In the genomic region with DNA sequence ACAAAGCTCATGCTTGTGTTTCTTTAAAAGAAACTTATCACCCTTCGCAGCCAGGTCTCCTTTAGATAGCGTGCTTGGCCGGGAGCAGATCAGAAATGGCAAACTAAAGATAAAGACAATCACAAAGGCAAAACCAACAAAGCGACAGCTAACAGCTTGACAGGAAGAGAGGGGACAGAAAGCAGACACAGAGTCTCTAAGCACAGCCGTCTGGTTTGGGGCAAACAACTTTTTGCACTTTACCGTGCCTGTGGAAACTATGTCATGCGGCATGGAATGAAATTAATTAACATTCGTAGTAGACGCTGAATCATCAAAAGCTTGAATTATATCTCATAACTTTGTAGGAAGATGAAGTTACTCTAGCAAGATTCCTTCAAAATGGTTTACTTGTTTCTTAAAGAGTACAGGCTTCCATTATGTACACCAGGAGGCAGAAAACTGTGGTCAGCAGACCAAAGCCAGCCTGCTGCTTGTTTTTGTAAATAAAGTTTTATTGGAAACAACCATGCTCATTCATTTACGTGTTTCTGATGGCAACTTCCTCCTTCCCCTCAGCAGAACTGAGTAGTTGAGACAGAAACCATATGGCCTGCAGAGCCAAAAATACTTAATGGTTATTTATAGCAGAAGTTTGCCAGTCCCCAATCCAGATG, we compare ENCODE assay signal across 1 cellular context.
TF ChIP-seq lines count a peak whose summit lies in the region.

No MANE protein-coding gene starts in this region.

TF ChIP-seq in GM23338, 12 proteins besides CTCF, POLR2A, EP300 and RAD21 (continued from another document):
- TF ChIP-seq, protein P1, sequence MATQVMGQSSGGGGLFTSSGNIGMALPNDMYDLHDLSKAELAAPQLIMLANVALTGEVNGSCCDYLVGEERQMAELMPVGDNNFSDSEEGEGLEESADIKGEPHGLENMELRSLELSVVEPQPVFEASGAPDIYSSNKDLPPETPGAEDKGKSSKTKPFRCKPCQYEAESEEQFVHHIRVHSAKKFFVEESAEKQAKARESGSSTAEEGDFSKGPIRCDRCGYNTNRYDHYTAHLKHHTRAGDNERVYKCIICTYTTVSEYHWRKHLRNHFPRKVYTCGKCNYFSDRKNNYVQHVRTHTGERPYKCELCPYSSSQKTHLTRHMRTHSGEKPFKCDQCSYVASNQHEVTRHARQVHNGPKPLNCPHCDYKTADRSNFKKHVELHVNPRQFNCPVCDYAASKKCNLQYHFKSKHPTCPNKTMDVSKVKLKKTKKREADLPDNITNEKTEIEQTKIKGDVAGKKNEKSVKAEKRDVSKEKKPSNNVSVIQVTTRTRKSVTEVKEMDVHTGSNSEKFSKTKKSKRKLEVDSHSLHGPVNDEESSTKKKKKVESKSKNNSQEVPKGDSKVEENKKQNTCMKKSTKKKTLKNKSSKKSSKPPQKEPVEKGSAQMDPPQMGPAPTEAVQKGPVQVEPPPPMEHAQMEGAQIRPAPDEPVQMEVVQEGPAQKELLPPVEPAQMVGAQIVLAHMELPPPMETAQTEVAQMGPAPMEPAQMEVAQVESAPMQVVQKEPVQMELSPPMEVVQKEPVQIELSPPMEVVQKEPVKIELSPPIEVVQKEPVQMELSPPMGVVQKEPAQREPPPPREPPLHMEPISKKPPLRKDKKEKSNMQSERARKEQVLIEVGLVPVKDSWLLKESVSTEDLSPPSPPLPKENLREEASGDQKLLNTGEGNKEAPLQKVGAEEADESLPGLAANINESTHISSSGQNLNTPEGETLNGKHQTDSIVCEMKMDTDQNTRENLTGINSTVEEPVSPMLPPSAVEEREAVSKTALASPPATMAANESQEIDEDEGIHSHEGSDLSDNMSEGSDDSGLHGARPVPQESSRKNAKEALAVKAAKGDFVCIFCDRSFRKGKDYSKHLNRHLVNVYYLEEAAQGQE (IDR thresholded peaks at IDR 0.05; ENCODE audit: unreplicated experiment), result no peak
- TF ChIP-seq ZNF331 (CRISPR knock-in tag; IDR thresholded peaks at IDR 0.05; ENCODE audit: low read depth), result no peak
TF ChIP-seq in GM23338: peak in this region for 0.
